Comparison of ENCODE assay signal across 40 cellular contexts in the genomic region with DNA sequence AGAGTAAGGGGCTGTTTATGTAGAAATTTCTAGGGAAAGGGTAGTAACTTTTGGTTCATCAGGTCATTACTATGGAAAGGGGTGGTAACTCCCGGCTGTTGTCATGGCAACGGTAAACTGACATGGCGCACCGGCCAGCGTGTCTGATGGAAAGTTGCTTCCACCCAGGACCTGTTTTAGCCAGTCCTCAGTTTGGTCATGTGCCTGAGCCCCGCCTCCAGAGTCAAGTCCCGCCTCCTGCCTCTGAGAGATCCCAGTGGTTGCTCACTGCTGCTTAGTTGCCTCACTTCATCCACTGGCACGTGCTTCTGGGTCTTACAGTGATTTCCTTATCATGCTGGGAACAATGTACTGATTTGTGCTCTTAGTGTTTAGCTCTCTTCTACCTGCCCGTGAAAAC.
"Had no signal": no experiment of that assay in that cellular context is flagged by ENCODE, and none has a peak within 500 bp of the region (broad histone marks: within the 10 kb centered on the region; RNA-seq: fewer than 3 reads in every experiment).

No MANE protein-coding gene starts in this region.

- H3K27ac ChIP-seq: adrenal gland, ascending aorta, cardiac muscle cell, colonic mucosa, gastroesophageal sphincter, left lung, lower lobe of right lung, pancreas, prostate gland, sigmoid colon, stomach, suprapubic skin, transverse colon, WERI-Rb-1 had no signal

- H3K27me3 Mint-ChIP-seq: activated CD4-positive, alpha-beta memory T cell treated with anti-CD3 and anti-CD28 coated beads for 36 hours; activated CD4-positive, alpha-beta T cell treated with anti-CD3 and anti-CD28 coated beads, Interleukin-2, amount 10 ng/mL, durations not matched to agents 24 days and 14 days; stimulated activated memory B cell treated with anti-CD40 and anti-IgM and Interleukin-4, amounts not matched to agents 10 μg/mL and 1 μg/mL and 100 μg/mL, for 72 hours; T-helper 17 cell had no signal

- H3K4me3 Mint-ChIP-seq: activated CD4-positive, alpha-beta memory T cell treated with anti-CD3 and anti-CD28 coated beads for 36 hours; activated CD4-positive, alpha-beta T cell treated with anti-CD3 and anti-CD28 coated beads, Interleukin-2, amount 10 ng/mL, durations not matched to agents 24 days and 14 days; activated naive CD4-positive, alpha-beta T cell treated with anti-CD3 and anti-CD28 coated beads for 36 hours; activated naive CD8-positive, alpha-beta T cell treated with anti-CD3 and anti-CD28 coated beads for 36 hours; activated T-helper 1 cell treated with anti-CD3 and anti-CD28 coated beads, Interleukin-12 subunit alpha, Interleukin-12 subunit beta, Interleukin-2, Interleukin-4 antibody, amounts not matched to agents 30 ng/mL and 10 ng/mL and 1 ng/mL, durations not matched to agents 14 hours and 24 hours and 36 hours; brain; natural killer cell treated with Interleukin-12 subunit alpha and Interleukin-12 subunit beta and Interleukin-15 and Interleukin-18, amount 100 ng/mL, for 72 hours; stimulated activated memory B cell treated with anti-CD40 and anti-IgM and Interleukin-4, amounts not matched to agents 10 μg/mL and 1 μg/mL and 100 μg/mL, for 72 hours; T-helper 17 cell had no signal

- ATAC-seq: gastroesophageal sphincter; left lung; lower lobe of right lung; natural killer cell treated with Interleukin-12 subunit alpha and Interleukin-12 subunit beta and Interleukin-15 and Interleukin-18, amount 100 ng/mL, for 72 hours; pancreas; stimulated activated memory B cell treated with anti-CD40 and anti-IgM and Interleukin-4, amounts not matched to agents 10 μg/mL and 1 μg/mL and 100 μg/mL, for 72 hours; T-helper 17 cell had no signal

- H3K4me1 Mint-ChIP-seq: activated CD4-positive, alpha-beta T cell treated with anti-CD3 and anti-CD28 coated beads, Interleukin-2, amount 10 ng/mL, durations not matched to agents 24 days and 14 days; activated naive CD8-positive, alpha-beta T cell treated with anti-CD3 and anti-CD28 coated beads for 36 hours; brain; stimulated activated memory B cell treated with anti-CD40 and anti-IgM and Interleukin-4, amounts not matched to agents 10 μg/mL and 1 μg/mL and 100 μg/mL, for 72 hours; T-helper 17 cell had no signal

- H3K4me1 ChIP-seq: adrenal gland, ascending aorta, colonic mucosa, gastroesophageal sphincter, left lung, lower lobe of right lung, pancreas, prostate gland, stomach, suprapubic skin, transverse colon had no signal

- H3K36me3 ChIP-seq: adrenal gland, ascending aorta, cardiac muscle cell, colonic mucosa, gastroesophageal sphincter, left lung, lower lobe of right lung, pancreas, prostate gland, sigmoid colon, stomach, suprapubic skin, transverse colon, WERI-Rb-1 had no signal

- DNase-seq: activated CD4-positive, alpha-beta memory T cell treated with anti-CD3 and anti-CD28 coated beads for 36 hours; activated CD4-positive, alpha-beta T cell treated with anti-CD3 and anti-CD28 coated beads, Interleukin-2, amount 10 ng/mL, durations not matched to agents 24 days and 14 days; activated CD4-positive, CD25-positive, alpha-beta regulatory T cell treated with anti-CD3 and anti-CD28 coated beads, Interleukin-2, amount 50 U/mL, for 72 hours; activated CD8-positive, alpha-beta memory T cell treated with anti-CD3 and anti-CD28 coated beads, Interleukin-2, amount 50 U/mL, for 4 hours; activated effector memory CD4-positive, alpha-beta T cell treated with anti-CD3 and anti-CD28 coated beads, Interleukin-2, amount 50 U/mL, for 16 hours; activated naive CD4-positive, alpha-beta T cell treated with anti-CD3 and anti-CD28 coated beads for 36 hours; activated naive CD8-positive, alpha-beta T cell treated with anti-CD3 and anti-CD28 coated beads for 36 hours; activated T-cell treated with anti-CD3 and anti-CD28 coated beads, Interleukin-2, amount 50 U/mL, for 1 hour; adrenal gland; cerebellar nuclear complex; colonic mucosa; effector CD8-positive, alpha-beta T cell; erythroblast; head of caudate nucleus; hippocampal formation; kidney glomerular epithelial cell; left lung; lower lobe of right lung; mesenchymal stem cell; pancreas; retina; sigmoid colon; small intestine; stimulated activated CD4-positive, alpha-beta T cell treated with anti-CD3 and anti-CD28 coated beads, Interleukin-1b, Interleukin-23, amount 100 ng/mL, for 48 hours; stimulated activated CD4-positive, alpha-beta T cell treated with anti-CD3 and anti-CD28 coated beads, Interleukin-4, amount 100 ng/mL, for 4 hours; stimulated activated CD8-positive, alpha-beta memory T cell treated with anti-CD3 and anti-CD28 coated beads, Interleukin-4, amount 100 ng/mL, for 48 hours; stomach; T-helper 17 cell; T1000; transverse colon; WERI-Rb-1 had no signal

- H3K27ac Mint-ChIP-seq: activated CD4-positive, alpha-beta memory T cell treated with anti-CD3 and anti-CD28 coated beads for 36 hours; activated CD4-positive, alpha-beta T cell treated with anti-CD3 and anti-CD28 coated beads, Interleukin-2, amount 10 ng/mL, durations not matched to agents 24 days and 14 days; activated naive CD4-positive, alpha-beta T cell treated with anti-CD3 and anti-CD28 coated beads for 36 hours; activated naive CD8-positive, alpha-beta T cell treated with anti-CD3 and anti-CD28 coated beads for 36 hours; activated T-helper 1 cell treated with anti-CD3 and anti-CD28 coated beads, Interleukin-12 subunit alpha, Interleukin-12 subunit beta, Interleukin-2, Interleukin-4 antibody, amounts not matched to agents 30 ng/mL and 10 ng/mL and 1 ng/mL, durations not matched to agents 14 hours and 24 hours and 36 hours; natural killer cell treated with Interleukin-12 subunit alpha and Interleukin-12 subunit beta and Interleukin-15 and Interleukin-18, amount 100 ng/mL, for 72 hours; stimulated activated memory B cell treated with anti-CD40 and anti-IgM and Interleukin-4, amounts not matched to agents 10 μg/mL and 1 μg/mL and 100 μg/mL, for 72 hours; T-helper 17 cell had no signal

- H3K27me3 ChIP-seq: adrenal gland, ascending aorta, cardiac muscle cell, colonic mucosa, gastroesophageal sphincter, left lung, sigmoid colon, stomach, transverse colon had no signal

- H3K9me3 Mint-ChIP-seq: activated CD4-positive, alpha-beta T cell treated with anti-CD3 and anti-CD28 coated beads, Interleukin-2, amount 10 ng/mL, durations not matched to agents 24 days and 14 days had no signal

- H3K4me3 ChIP-seq: adrenal gland, ascending aorta, cardiac muscle cell, colonic mucosa, gastroesophageal sphincter, left lung, lower lobe of right lung, pancreas, prostate gland, sigmoid colon, stomach, suprapubic skin, transverse colon had no signal

- H3K9me3 ChIP-seq: adrenal gland, ascending aorta, colonic mucosa, pancreas, prostate gland, sigmoid colon, suprapubic skin, transverse colon had no signal
